Comparison of ENCODE assay signal across 1 cellular context in genomic region chr13:20475927-20476691, GRCh38.
TF ChIP-seq lines count a peak whose summit lies in the region.

No MANE protein-coding gene starts in this region.

TF ChIP-seq in GM23338, 12 proteins besides CTCF, POLR2A, EP300 and RAD21 (continued from another document):
- TF ChIP-seq REST (IDR thresholded peaks at IDR 0.05; ENCODE audit: unreplicated experiment) = no peak
- no peak for TF ChIP-seq ZNF114 (CRISPR knock-in tag; IDR thresholded peaks at IDR 0.05)
- no peak for TF ChIP-seq CREB1 (CRISPR knock-in tag; IDR thresholded peaks at IDR 0.05; ENCODE audit: low read depth)
- no peak for TF ChIP-seq POLR2AphosphoS5 (IDR thresholded peaks at IDR 0.05; ENCODE audit: low read depth)
- no peak for TF ChIP-seq STAT1 (IDR thresholded peaks at IDR 0.05; ENCODE audit: unreplicated experiment)
- TF ChIP-seq JUNB (IDR thresholded peaks at IDR 0.05; ENCODE audit: unreplicated experiment) = no peak
- no peak for TF ChIP-seq ETS1 (IDR thresholded peaks at IDR 0.05)
TF ChIP-seq in GM23338: peak in this region for 0.
